ENCODE assay signal across 1 cellular context in the genomic region with DNA sequence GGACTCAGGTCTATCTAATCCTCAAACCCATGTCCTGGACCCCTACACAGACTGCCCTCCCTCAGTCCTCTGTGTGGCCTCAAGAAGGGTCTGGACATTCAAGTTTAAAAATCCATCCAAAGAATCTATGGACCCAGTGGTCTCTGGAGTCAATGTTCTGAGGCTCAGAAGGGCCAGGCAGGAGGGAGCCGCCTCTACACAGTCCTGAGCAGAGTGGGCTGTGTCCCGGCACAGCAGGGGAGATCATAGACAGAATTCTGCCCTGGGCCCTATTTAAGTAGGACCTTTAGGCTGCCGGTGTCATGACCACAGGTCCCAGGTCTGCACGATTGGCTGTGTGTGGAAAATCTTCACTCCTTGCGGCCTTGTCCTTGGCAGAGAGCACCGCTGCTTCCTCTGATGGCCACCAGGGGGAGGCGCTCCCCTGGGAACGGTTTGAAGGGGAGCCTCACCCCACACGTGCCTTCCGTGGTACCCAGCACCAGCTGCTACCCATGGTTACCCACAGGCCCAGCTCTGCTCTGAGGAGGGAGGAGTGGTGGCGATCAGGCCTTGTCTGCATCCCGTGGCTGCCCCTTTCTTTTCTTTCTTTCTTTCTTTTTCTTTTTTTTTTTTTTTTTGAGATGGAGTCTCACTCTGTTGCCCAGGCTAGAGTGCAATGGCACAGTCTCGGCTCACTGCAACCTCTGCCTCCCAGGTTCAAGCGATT.
TF ChIP-seq lines count a peak whose summit lies in the region.

No MANE protein-coding gene starts in this region.

TF ChIP-seq in HEK293, 187 proteins besides CTCF, POLR2A, EP300 and RAD21 (continued from another document):
- TF ChIP-seq, protein P1, sequence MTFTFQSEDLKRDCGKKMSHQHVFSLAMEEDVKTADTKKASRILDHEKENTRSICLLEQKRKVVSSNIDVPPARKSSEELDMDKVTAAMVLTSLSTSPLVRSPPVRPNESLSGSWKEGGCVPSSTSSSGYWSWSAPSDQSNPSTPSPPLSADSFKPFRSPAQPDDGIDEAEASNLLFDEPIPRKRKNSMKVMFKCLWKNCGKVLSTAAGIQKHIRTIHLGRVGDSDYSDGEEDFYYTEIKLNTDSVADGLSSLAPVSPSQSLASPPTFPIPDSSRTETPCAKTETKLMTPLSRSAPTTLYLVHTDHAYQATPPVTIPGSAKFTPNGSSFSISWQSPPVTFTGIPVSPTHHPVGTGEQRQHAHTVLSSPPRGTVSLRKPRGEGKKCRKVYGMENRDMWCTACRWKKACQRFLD (tag by site-specific recombination; IDR thresholded peaks at IDR 0.05) = no peak
- TF ChIP-seq ZBTB17 (tag by site-specific recombination; IDR thresholded peaks at IDR 0.05) (peak; percentile 42; the same call in 1 of the 2 replicates), ZNF121 (tag by site-specific recombination; IDR thresholded peaks at IDR 0.05) (peak; percentile 88), ZNF175 (tag by site-specific recombination; IDR thresholded peaks at IDR 0.05) (no peak), ZNF621 (tag by site-specific recombination; IDR thresholded peaks at IDR 0.05) (no peak), GLI2 (tag by site-specific recombination; IDR thresholded peaks at IDR 0.05; ENCODE audit: borderline replicate concordance, low read depth) (no peak), GLIS2 (tag by site-specific recombination; IDR thresholded peaks at IDR 0.05) (peak; percentile 73), ZSCAN30 (tag by site-specific recombination; IDR thresholded peaks at IDR 0.05) (peak; percentile 57; the same call in 1 of the 2 replicates), ZNF660 (tag by site-specific recombination; IDR thresholded peaks at IDR 0.05) (0 out of 2 replicates have a peak, but pooled peaks have one; percentile 17), SALL2 (tag by site-specific recombination; IDR thresholded peaks at IDR 0.05; ENCODE audit: borderline replicate concordance) (no peak), KLF8 (tag by site-specific recombination; IDR thresholded peaks at IDR 0.05) (0 out of 2 replicates have a peak, but pooled peaks have one; percentile 29), ZNF169 (tag by site-specific recombination; IDR thresholded peaks at IDR 0.05) (no peak), KLF1 (tag by site-specific recombination; IDR thresholded peaks at IDR 0.05) (peak; percentile 21; the same call in 1 of the 2 replicates), ZNF654 (tag by site-specific recombination; IDR thresholded peaks at IDR 0.05; ENCODE audit: low read depth) (peak; percentile 60), ZNF266 (tag by site-specific recombination; IDR thresholded peaks at IDR 0.05; ENCODE audit: low read depth) (no peak), GLIS1 (tag by site-specific recombination; IDR thresholded peaks at IDR 0.05) (peak; percentile 40; the same call in 1 of the 2 replicates), ZNF76 (tag by site-specific recombination; IDR thresholded peaks at IDR 0.05; ENCODE audit: borderline replicate concordance, low read depth) (peak; percentile 55; the same call in 1 of the 2 replicates)
- TF ChIP-seq, protein P2, sequence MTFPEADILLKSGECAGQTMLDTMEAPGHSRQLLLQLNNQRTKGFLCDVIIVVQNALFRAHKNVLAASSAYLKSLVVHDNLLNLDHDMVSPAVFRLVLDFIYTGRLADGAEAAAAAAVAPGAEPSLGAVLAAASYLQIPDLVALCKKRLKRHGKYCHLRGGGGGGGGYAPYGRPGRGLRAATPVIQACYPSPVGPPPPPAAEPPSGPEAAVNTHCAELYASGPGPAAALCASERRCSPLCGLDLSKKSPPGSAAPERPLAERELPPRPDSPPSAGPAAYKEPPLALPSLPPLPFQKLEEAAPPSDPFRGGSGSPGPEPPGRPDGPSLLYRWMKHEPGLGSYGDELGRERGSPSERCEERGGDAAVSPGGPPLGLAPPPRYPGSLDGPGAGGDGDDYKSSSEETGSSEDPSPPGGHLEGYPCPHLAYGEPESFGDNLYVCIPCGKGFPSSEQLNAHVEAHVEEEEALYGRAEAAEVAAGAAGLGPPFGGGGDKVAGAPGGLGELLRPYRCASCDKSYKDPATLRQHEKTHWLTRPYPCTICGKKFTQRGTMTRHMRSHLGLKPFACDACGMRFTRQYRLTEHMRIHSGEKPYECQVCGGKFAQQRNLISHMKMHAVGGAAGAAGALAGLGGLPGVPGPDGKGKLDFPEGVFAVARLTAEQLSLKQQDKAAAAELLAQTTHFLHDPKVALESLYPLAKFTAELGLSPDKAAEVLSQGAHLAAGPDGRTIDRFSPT (tag by site-specific recombination; IDR thresholded peaks at IDR 0.05) = peak; percentile 92
- TF ChIP-seq, protein P3, sequence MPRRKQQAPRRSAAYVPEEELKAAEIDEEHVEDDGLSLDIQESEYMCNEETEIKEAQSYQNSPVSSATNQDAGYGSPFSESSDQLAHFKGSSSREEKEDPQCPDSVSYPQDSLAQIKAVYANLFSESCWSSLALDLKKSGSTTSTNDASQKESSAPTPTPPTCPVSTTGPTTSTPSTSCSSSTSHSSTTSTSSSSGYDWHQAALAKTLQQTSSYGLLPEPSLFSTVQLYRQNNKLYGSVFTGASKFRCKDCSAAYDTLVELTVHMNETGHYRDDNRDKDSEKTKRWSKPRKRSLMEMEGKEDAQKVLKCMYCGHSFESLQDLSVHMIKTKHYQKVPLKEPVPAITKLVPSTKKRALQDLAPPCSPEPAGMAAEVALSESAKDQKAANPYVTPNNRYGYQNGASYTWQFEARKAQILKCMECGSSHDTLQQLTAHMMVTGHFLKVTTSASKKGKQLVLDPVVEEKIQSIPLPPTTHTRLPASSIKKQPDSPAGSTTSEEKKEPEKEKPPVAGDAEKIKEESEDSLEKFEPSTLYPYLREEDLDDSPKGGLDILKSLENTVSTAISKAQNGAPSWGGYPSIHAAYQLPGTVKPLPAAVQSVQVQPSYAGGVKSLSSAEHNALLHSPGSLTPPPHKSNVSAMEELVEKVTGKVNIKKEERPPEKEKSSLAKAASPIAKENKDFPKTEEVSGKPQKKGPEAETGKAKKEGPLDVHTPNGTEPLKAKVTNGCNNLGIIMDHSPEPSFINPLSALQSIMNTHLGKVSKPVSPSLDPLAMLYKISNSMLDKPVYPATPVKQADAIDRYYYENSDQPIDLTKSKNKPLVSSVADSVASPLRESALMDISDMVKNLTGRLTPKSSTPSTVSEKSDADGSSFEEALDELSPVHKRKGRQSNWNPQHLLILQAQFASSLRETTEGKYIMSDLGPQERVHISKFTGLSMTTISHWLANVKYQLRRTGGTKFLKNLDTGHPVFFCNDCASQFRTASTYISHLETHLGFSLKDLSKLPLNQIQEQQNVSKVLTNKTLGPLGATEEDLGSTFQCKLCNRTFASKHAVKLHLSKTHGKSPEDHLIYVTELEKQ (tag by site-specific recombination; IDR thresholded peaks at IDR 0.05; ENCODE audit: borderline replicate concordance) = no peak
- TF ChIP-seq, protein P4, sequence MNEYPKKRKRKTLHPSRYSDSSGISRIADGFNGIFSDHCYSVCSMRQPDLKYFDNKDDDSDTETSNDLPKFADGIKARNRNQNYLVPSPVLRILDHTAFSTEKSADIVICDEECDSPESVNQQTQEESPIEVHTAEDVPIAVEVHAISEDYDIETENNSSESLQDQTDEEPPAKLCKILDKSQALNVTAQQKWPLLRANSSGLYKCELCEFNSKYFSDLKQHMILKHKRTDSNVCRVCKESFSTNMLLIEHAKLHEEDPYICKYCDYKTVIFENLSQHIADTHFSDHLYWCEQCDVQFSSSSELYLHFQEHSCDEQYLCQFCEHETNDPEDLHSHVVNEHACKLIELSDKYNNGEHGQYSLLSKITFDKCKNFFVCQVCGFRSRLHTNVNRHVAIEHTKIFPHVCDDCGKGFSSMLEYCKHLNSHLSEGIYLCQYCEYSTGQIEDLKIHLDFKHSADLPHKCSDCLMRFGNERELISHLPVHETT (tag by site-specific recombination; IDR thresholded peaks at IDR 0.05) = no peak
- TF ChIP-seq, protein P5, sequence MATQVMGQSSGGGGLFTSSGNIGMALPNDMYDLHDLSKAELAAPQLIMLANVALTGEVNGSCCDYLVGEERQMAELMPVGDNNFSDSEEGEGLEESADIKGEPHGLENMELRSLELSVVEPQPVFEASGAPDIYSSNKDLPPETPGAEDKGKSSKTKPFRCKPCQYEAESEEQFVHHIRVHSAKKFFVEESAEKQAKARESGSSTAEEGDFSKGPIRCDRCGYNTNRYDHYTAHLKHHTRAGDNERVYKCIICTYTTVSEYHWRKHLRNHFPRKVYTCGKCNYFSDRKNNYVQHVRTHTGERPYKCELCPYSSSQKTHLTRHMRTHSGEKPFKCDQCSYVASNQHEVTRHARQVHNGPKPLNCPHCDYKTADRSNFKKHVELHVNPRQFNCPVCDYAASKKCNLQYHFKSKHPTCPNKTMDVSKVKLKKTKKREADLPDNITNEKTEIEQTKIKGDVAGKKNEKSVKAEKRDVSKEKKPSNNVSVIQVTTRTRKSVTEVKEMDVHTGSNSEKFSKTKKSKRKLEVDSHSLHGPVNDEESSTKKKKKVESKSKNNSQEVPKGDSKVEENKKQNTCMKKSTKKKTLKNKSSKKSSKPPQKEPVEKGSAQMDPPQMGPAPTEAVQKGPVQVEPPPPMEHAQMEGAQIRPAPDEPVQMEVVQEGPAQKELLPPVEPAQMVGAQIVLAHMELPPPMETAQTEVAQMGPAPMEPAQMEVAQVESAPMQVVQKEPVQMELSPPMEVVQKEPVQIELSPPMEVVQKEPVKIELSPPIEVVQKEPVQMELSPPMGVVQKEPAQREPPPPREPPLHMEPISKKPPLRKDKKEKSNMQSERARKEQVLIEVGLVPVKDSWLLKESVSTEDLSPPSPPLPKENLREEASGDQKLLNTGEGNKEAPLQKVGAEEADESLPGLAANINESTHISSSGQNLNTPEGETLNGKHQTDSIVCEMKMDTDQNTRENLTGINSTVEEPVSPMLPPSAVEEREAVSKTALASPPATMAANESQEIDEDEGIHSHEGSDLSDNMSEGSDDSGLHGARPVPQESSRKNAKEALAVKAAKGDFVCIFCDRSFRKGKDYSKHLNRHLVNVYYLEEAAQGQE (tag by site-specific recombination; IDR thresholded peaks at IDR 0.05) = no peak
- TF ChIP-seq, protein P6, sequence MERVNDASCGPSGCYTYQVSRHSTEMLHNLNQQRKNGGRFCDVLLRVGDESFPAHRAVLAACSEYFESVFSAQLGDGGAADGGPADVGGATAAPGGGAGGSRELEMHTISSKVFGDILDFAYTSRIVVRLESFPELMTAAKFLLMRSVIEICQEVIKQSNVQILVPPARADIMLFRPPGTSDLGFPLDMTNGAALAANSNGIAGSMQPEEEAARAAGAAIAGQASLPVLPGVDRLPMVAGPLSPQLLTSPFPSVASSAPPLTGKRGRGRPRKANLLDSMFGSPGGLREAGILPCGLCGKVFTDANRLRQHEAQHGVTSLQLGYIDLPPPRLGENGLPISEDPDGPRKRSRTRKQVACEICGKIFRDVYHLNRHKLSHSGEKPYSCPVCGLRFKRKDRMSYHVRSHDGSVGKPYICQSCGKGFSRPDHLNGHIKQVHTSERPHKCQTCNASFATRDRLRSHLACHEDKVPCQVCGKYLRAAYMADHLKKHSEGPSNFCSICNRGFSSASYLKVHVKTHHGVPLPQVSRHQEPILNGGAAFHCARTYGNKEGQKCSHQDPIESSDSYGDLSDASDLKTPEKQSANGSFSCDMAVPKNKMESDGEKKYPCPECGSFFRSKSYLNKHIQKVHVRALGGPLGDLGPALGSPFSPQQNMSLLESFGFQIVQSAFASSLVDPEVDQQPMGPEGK (tag by site-specific recombination; IDR thresholded peaks at IDR 0.05) = 0 out of 2 replicates have a peak, but pooled peaks have one; percentile 24
- TF ChIP-seq, protein P7, sequence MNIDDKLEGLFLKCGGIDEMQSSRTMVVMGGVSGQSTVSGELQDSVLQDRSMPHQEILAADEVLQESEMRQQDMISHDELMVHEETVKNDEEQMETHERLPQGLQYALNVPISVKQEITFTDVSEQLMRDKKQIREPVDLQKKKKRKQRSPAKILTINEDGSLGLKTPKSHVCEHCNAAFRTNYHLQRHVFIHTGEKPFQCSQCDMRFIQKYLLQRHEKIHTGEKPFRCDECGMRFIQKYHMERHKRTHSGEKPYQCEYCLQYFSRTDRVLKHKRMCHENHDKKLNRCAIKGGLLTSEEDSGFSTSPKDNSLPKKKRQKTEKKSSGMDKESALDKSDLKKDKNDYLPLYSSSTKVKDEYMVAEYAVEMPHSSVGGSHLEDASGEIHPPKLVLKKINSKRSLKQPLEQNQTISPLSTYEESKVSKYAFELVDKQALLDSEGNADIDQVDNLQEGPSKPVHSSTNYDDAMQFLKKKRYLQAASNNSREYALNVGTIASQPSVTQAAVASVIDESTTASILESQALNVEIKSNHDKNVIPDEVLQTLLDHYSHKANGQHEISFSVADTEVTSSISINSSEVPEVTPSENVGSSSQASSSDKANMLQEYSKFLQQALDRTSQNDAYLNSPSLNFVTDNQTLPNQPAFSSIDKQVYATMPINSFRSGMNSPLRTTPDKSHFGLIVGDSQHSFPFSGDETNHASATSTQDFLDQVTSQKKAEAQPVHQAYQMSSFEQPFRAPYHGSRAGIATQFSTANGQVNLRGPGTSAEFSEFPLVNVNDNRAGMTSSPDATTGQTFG (tag by site-specific recombination; IDR thresholded peaks at IDR 0.05; ENCODE audit: borderline replicate concordance) = no peak
- TF ChIP-seq, protein P8, sequence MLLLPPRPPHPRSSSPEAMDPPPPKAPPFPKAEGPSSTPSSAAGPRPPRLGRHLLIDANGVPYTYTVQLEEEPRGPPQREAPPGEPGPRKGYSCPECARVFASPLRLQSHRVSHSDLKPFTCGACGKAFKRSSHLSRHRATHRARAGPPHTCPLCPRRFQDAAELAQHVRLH (tag by site-specific recombination; IDR thresholded peaks at IDR 0.05) = peak; percentile 76; the same call in 1 of the 2 replicates
- TF ChIP-seq, protein P9, sequence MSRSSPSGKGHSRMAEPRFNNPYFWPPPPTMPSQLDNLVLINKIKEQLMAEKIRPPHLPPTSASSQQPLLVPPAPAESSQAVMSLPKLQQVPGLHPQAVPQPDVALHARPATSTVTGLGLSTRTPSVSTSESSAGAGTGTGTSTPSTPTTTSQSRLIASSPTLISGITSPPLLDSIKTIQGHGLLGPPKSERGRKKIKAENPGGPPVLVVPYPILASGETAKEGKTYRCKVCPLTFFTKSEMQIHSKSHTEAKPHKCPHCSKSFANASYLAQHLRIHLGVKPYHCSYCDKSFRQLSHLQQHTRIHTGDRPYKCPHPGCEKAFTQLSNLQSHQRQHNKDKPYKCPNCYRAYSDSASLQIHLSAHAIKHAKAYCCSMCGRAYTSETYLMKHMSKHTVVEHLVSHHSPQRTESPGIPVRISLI (tag by site-specific recombination; IDR thresholded peaks at IDR 0.05) = peak; percentile 78; the same call in 1 of the 2 replicates
- TF ChIP-seq, protein P10, sequence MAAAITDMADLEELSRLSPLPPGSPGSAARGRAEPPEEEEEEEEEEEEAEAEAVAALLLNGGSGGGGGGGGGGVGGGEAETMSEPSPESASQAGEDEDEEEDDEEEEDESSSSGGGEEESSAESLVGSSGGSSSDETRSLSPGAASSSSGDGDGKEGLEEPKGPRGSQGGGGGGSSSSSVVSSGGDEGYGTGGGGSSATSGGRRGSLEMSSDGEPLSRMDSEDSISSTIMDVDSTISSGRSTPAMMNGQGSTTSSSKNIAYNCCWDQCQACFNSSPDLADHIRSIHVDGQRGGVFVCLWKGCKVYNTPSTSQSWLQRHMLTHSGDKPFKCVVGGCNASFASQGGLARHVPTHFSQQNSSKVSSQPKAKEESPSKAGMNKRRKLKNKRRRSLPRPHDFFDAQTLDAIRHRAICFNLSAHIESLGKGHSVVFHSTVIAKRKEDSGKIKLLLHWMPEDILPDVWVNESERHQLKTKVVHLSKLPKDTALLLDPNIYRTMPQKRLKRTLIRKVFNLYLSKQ (tag by site-specific recombination; IDR thresholded peaks at IDR 0.05; ENCODE audit: borderline replicate concordance) = no peak
- TF ChIP-seq, protein P11, sequence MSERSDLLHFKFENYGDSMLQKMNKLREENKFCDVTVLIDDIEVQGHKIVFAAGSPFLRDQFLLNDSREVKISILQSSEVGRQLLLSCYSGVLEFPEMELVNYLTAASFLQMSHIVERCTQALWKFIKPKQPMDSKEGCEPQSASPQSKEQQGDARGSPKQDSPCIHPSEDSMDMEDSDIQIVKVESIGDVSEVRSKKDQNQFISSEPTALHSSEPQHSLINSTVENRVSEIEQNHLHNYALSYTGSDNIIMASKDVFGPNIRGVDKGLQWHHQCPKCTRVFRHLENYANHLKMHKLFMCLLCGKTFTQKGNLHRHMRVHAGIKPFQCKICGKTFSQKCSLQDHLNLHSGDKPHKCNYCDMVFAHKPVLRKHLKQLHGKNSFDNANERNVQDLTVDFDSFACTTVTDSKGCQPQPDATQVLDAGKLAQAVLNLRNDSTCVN (tag by site-specific recombination; optimal IDR thresholded peaks at IDR 0.05) = no peak
